In genomic region chr4:3720461-3720860, GRCh38 we compare ENCODE assay signal across 20 cellular contexts. TPM values are rescaled to one million over a fixed set of nuclear protein-coding genes. Genes with fewer than 3 reads are reported as not detected.
"Had no signal": no experiment of that assay in that cellular context is flagged by ENCODE, and none has a peak within 500 bp of the region (broad histone marks: within the 10 kb centered on the region; RNA-seq: fewer than 3 reads in every experiment).

No MANE protein-coding gene starts in this region.

- H3K4me1 ChIP-seq: colonic mucosa, psoas muscle, right lobe of liver, upper lobe of right lung had no signal

- H3K27me3 ChIP-seq: right lobe of liver had no signal

- H3K27ac ChIP-seq: colonic mucosa, hepatocyte, neural progenitor cell, psoas muscle, right lobe of liver, suprapubic skin, upper lobe of right lung had no signal

- H3K36me3 ChIP-seq: colonic mucosa, neural progenitor cell, right lobe of liver, suprapubic skin, upper lobe of right lung had no signal

- DNase-seq: activated CD4-positive, alpha-beta T cell treated with anti-CD3 and anti-CD28 coated beads, Interleukin-2, amount 10 ng/mL, durations not matched to agents 24 days and 14 days; activated CD4-positive, CD25-positive, alpha-beta regulatory T cell; activated CD8-positive, alpha-beta memory T cell treated with anti-CD3 and anti-CD28 coated beads, Interleukin-2, amount 50 U/mL, for 4 hours; activated CD8-positive, alpha-beta T cell treated with anti-CD3 and anti-CD28 coated beads, Interleukin-2, amount 10 ng/mL, durations not matched to agents 7 days and 5 days; activated gamma-delta T cell; activated T-cell treated with anti-CD3 and anti-CD28 coated beads, Interleukin-2, amount 50 U/mL, for 48 hours; amygdala; central memory CD4-positive, alpha-beta T cell; colonic mucosa; islet precursor cell; naive B cell; stimulated activated naive CD8-positive, alpha-beta T cell treated with anti-CD3 and anti-CD28 coated beads, Interleukin-15, Interleukin-2, amounts not matched to agents 100 U/mL and 50 U/mL, for 24 hours; upper lobe of right lung had no signal

- H3K4me3 ChIP-seq: colonic mucosa, hepatocyte, neural progenitor cell, psoas muscle, right lobe of liver, smooth muscle cell, suprapubic skin, upper lobe of right lung had no signal

- H3K9me3 ChIP-seq: colonic mucosa, psoas muscle, right lobe of liver, upper lobe of right lung had no signal

RNA-seq across cellular contexts. Expression of gene ADRA2C, which starts 45.7 kb away (rescaled TPM):
- total RNA-seq: activated CD4-positive, alpha-beta T cell treated with anti-CD3 and anti-CD28 coated beads, Interleukin-2, amount 10 ng/mL, durations not matched to agents 24 days and 14 days; activated CD8-positive, alpha-beta T cell treated with anti-CD3 and anti-CD28 coated beads, Interleukin-2, amount 10 ng/mL, durations not matched to agents 7 days and 5 days; mononuclear cell had no signal
